In genomic region chr22:50242406-50242949, GRCh38 we compare ENCODE assay signal across 8 cellular contexts. TPM values are rescaled to one million over a fixed set of nuclear protein-coding genes. Genes with fewer than 3 reads are reported as not detected.
A peak's percentile ranks its signal among the peaks of the same experiment; 100 is the strongest.
DNase-seq lines count a peak whose midpoint lies in the region; ATAC-seq and TF ChIP-seq lines count a peak whose summit lies in the region.

No MANE protein-coding gene starts in this region.

- H3K27me3 ChIP-seq in left lung (no peaks in the 10 kb centered on the region), upper lobe of right lung (no peaks in the 10 kb centered on the region)

- peaks cover 19% of the 10 kb centered on the region for H3K36me3 Mint-ChIP-seq in activated naive CD4-positive, alpha-beta T cell treated with anti-CD3 and anti-CD28 coated beads, Interleukin-2, amount 10 ng/mL, durations not matched to agents 7 days and 5 days
- H3K36me3 Mint-ChIP-seq in activated T-helper 1 cell treated with anti-CD3 and anti-CD28 coated beads, Interleukin-12 subunit alpha, Interleukin-12 subunit beta, Interleukin-2, Interleukin-4 antibody, amounts not matched to agents 30 ng/mL and 10 ng/mL and 1 ng/mL, durations not matched to agents 14 hours and 24 hours and 36 hours (ENCODE audit: low read depth), result peaks cover 18% of the 10 kb centered on the region

- no peaks in the 10 kb centered on the region for H3K27me3 Mint-ChIP-seq in activated naive CD4-positive, alpha-beta T cell treated with anti-CD3 and anti-CD28 coated beads, Interleukin-2, amount 10 ng/mL, durations not matched to agents 7 days and 5 days
- peaks cover 2% of the 10 kb centered on the region for H3K27me3 Mint-ChIP-seq in activated T-helper 1 cell treated with anti-CD3 and anti-CD28 coated beads, Interleukin-12 subunit alpha, Interleukin-12 subunit beta, Interleukin-2, Interleukin-4 antibody, amounts not matched to agents 30 ng/mL and 10 ng/mL and 1 ng/mL, durations not matched to agents 14 hours and 24 hours and 36 hours (ENCODE audit: insufficient read depth)

- ATAC-seq in left lung (no peak), upper lobe of right lung (no peak), GM21717 (IDR thresholded peaks at IDR 0.05; ENCODE audit: unreplicated experiment) (no peak), HG02885 (IDR thresholded peaks at IDR 0.05; ENCODE audit: poor library complexity, unreplicated experiment) (no peak)

- intact Hi-C loops in activated T-helper 1 cell treated with anti-CD3 and anti-CD28 coated beads, Interleukin-12 subunit alpha, Interleukin-12 subunit beta, Interleukin-2, Interleukin-4 antibody, amounts not matched to agents 30 ng/mL and 10 ng/mL and 1 ng/mL, durations not matched to agents 14 hours and 24 hours and 36 hours (cut with micrococcal nuclease), result loop anchor here (5.0 to 10.0 kb wide), 3 partner anchors 85 to 255 kb away; partner anchors contain the start of genes DENND6B and SBF1
- intact Hi-C loops in left lung (cut with DNase I) (no loop called here), upper lobe of right lung (cut with DNase I) (no loop called here)

- H3K4me3 Mint-ChIP-seq in activated naive CD4-positive, alpha-beta T cell treated with anti-CD3 and anti-CD28 coated beads, Interleukin-2, amount 10 ng/mL, durations not matched to agents 7 days and 5 days, result peak overlapping the region; percentile 97
- peak overlapping the region; percentile 99 for H3K4me3 Mint-ChIP-seq in activated T-helper 1 cell treated with anti-CD3 and anti-CD28 coated beads, Interleukin-12 subunit alpha, Interleukin-12 subunit beta, Interleukin-2, Interleukin-4 antibody, amounts not matched to agents 30 ng/mL and 10 ng/mL and 1 ng/mL, durations not matched to agents 14 hours and 24 hours and 36 hours

- no peaks in the 10 kb centered on the region for H3K9me3 ChIP-seq in left lung
- no peaks in the 10 kb centered on the region for H3K9me3 ChIP-seq in upper lobe of right lung

- CTCF ChIA-PET in activated naive CD4-positive, alpha-beta T cell treated with anti-CD3 and anti-CD28 coated beads, Interleukin-2, amount 10 ng/mL, durations not matched to agents 7 days and 5 days (lab: Charles Lee), result interaction anchor here (0.7 to 2.9 kb wide), 4 partner anchors 8 to 378 kb away, joined by 3 to 15 read pairs (median 9); partner anchors contain the start of gene HDAC10

- H3K4me3 ChIP-seq in left lung (peak overlapping the region; percentile 76 to 93), upper lobe of right lung (peak overlapping the region; percentile 87)

- no peak overlapping the region for H3K27ac ChIP-seq in left lung
- H3K27ac ChIP-seq in upper lobe of right lung, result no peak overlapping the region

- H3K36me3 ChIP-seq in left lung, result peaks cover 0 to 38% of the 10 kb centered on the region in 2 donors
- peaks cover 37% of the 10 kb centered on the region for H3K36me3 ChIP-seq in upper lobe of right lung

- H3K4me1 Mint-ChIP-seq in activated naive CD4-positive, alpha-beta T cell treated with anti-CD3 and anti-CD28 coated beads, Interleukin-2, amount 10 ng/mL, durations not matched to agents 7 days and 5 days, result peaks cover 47% of the 10 kb centered on the region
- peaks cover 26% of the 10 kb centered on the region for H3K4me1 Mint-ChIP-seq in activated T-helper 1 cell treated with anti-CD3 and anti-CD28 coated beads, Interleukin-12 subunit alpha, Interleukin-12 subunit beta, Interleukin-2, Interleukin-4 antibody, amounts not matched to agents 30 ng/mL and 10 ng/mL and 1 ng/mL, durations not matched to agents 14 hours and 24 hours and 36 hours (ENCODE audit: low read depth)

- H3K4me1 ChIP-seq in left lung (peaks cover 27 to 58% of the 10 kb centered on the region in 2 donors), upper lobe of right lung (peaks cover 43% of the 10 kb centered on the region)

- no peak for DNase-seq in activated naive CD4-positive, alpha-beta T cell treated with anti-CD3 and anti-CD28 coated beads, Interleukin-2, amount 10 ng/mL, durations not matched to agents 7 days and 5 days
- DNase-seq in activated naive CD4-positive, alpha-beta T cell treated with anti-CD3 and anti-CD28 coated beads, Interleukin-2, amount 50 U/mL, for 16 hours, result no peak
- DNase-seq in activated T-helper 1 cell treated with anti-CD3 and anti-CD28 coated beads, Interleukin-12 subunit alpha, Interleukin-12 subunit beta, Interleukin-2, Interleukin-4 antibody, amounts not matched to agents 30 ng/mL and 10 ng/mL and 1 ng/mL, durations not matched to agents 14 hours and 24 hours and 36 hours (ENCODE audit: low spot score), result no peak
- no peak for DNase-seq in left lung
- no peak for DNase-seq in upper lobe of right lung
- DNase-seq in globus pallidus (ENCODE audit: low spot score), result no peak

- no peaks in the 10 kb centered on the region for H3K9me3 Mint-ChIP-seq in activated naive CD4-positive, alpha-beta T cell treated with anti-CD3 and anti-CD28 coated beads, Interleukin-2, amount 10 ng/mL, durations not matched to agents 7 days and 5 days
- H3K9me3 Mint-ChIP-seq in activated T-helper 1 cell treated with anti-CD3 and anti-CD28 coated beads, Interleukin-12 subunit alpha, Interleukin-12 subunit beta, Interleukin-2, Interleukin-4 antibody, amounts not matched to agents 30 ng/mL and 10 ng/mL and 1 ng/mL, durations not matched to agents 14 hours and 24 hours and 36 hours, result no peaks in the 10 kb centered on the region

- peak overlapping the region; percentile 60 for H3K27ac Mint-ChIP-seq in activated naive CD4-positive, alpha-beta T cell treated with anti-CD3 and anti-CD28 coated beads, Interleukin-2, amount 10 ng/mL, durations not matched to agents 7 days and 5 days
- no peak overlapping the region for H3K27ac Mint-ChIP-seq in activated T-helper 1 cell treated with anti-CD3 and anti-CD28 coated beads, Interleukin-12 subunit alpha, Interleukin-12 subunit beta, Interleukin-2, Interleukin-4 antibody, amounts not matched to agents 30 ng/mL and 10 ng/mL and 1 ng/mL, durations not matched to agents 14 hours and 24 hours and 36 hours

- TF ChIP-seq CTCF in left lung (IDR thresholded peaks at IDR 0.05) (no peak), upper lobe of right lung (IDR thresholded peaks at IDR 0.05) (no peak)

RNA-seq across cellular contexts. Expression of gene TUBGCP6, which starts 2.3 kb away (rescaled TPM):
- total RNA-seq in activated T-helper 1 cell treated with anti-CD3 and anti-CD28 coated beads, Interleukin-12 subunit alpha, Interleukin-12 subunit beta, Interleukin-2, Interleukin-4 antibody, amounts not matched to agents 30 ng/mL and 10 ng/mL and 1 ng/mL, durations not matched to agents 14 hours and 24 hours and 36 hours, result 52.1 and 54.6 TPM in 2 replicates
- total RNA-seq in left lung (10 to 100 TPM; 40.8 to 41.3 TPM), upper lobe of right lung (51.3 TPM)

RNA-seq across cellular contexts. Expression of gene HDAC10, which starts 8.6 kb away (rescaled TPM):
- total RNA-seq in activated T-helper 1 cell treated with anti-CD3 and anti-CD28 coated beads, Interleukin-12 subunit alpha, Interleukin-12 subunit beta, Interleukin-2, Interleukin-4 antibody, amounts not matched to agents 30 ng/mL and 10 ng/mL and 1 ng/mL, durations not matched to agents 14 hours and 24 hours and 36 hours, result 67.4 and 68.1 TPM in 2 replicates
- 10 to 100 TPM; 39.1 to 42.2 TPM for total RNA-seq in left lung
- total RNA-seq in upper lobe of right lung, result 48.9 TPM

RNA-seq across cellular contexts. Expression of gene MAPK12, which starts 19.0 kb away (rescaled TPM):
- total RNA-seq in activated T-helper 1 cell treated with anti-CD3 and anti-CD28 coated beads, Interleukin-12 subunit alpha, Interleukin-12 subunit beta, Interleukin-2, Interleukin-4 antibody, amounts not matched to agents 30 ng/mL and 10 ng/mL and 1 ng/mL, durations not matched to agents 14 hours and 24 hours and 36 hours, result 15.1 and 19.0 TPM in 2 replicates
- total RNA-seq in left lung (10 to 100 TPM; 11.6 to 14.6 TPM), upper lobe of right lung (22.2 TPM)

RNA-seq across cellular contexts. Expression of gene MAPK11, which starts 27.7 kb away (rescaled TPM):
- total RNA-seq in activated T-helper 1 cell treated with anti-CD3 and anti-CD28 coated beads, Interleukin-12 subunit alpha, Interleukin-12 subunit beta, Interleukin-2, Interleukin-4 antibody, amounts not matched to agents 30 ng/mL and 10 ng/mL and 1 ng/mL, durations not matched to agents 14 hours and 24 hours and 36 hours, result 24.6 and 28.9 TPM in 2 replicates
- total RNA-seq in left lung (10 to 100 TPM; 10.3 to 15.1 TPM), upper lobe of right lung (26.1 TPM)

RNA-seq across cellular contexts. Expression of gene SELENOO, which starts 41.7 kb away (rescaled TPM):
- total RNA-seq in activated T-helper 1 cell treated with anti-CD3 and anti-CD28 coated beads, Interleukin-12 subunit alpha, Interleukin-12 subunit beta, Interleukin-2, Interleukin-4 antibody, amounts not matched to agents 30 ng/mL and 10 ng/mL and 1 ng/mL, durations not matched to agents 14 hours and 24 hours and 36 hours, result 23.7 and 25.9 TPM in 2 replicates
- 10 to 100 TPM; 19.5 to 22.0 TPM for total RNA-seq in left lung
- 17.6 TPM for total RNA-seq in upper lobe of right lung
